Comparison of ENCODE assay signal across 1 cellular context in the genomic region with DNA sequence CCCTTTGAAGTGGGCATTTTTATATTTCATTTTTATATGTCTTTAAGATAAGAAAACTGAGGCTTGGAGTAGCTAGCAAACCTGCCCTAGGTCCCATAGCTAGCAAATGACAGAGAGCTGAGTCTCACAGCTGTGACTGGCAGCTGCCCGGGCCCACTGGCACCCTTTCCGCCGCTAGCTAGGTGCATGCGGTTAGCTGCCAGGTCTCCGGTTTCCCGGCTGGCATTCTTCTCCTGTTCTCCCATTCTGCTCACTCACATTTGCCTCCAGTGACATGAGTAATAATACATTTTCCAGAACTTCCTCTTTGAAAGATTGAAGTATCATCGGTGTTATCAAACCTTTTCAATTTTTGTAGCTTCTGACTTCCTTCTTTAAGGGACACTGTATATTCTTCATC.
TF ChIP-seq lines count a peak whose summit lies in the region.

No MANE protein-coding gene starts in this region.

TF ChIP-seq in HepG2, 621 proteins besides CTCF, POLR2A, EP300 and RAD21 (continued from another document):
- TF ChIP-seq, protein P1, sequence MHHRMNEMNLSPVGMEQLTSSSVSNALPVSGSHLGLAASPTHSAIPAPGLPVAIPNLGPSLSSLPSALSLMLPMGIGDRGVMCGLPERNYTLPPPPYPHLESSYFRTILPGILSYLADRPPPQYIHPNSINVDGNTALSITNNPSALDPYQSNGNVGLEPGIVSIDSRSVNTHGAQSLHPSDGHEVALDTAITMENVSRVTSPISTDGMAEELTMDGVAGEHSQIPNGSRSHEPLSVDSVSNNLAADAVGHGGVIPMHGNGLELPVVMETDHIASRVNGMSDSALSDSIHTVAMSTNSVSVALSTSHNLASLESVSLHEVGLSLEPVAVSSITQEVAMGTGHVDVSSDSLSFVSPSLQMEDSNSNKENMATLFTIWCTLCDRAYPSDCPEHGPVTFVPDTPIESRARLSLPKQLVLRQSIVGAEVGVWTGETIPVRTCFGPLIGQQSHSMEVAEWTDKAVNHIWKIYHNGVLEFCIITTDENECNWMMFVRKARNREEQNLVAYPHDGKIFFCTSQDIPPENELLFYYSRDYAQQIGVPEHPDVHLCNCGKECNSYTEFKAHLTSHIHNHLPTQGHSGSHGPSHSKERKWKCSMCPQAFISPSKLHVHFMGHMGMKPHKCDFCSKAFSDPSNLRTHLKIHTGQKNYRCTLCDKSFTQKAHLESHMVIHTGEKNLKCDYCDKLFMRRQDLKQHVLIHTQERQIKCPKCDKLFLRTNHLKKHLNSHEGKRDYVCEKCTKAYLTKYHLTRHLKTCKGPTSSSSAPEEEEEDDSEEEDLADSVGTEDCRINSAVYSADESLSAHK (CRISPR knock-in tag; IDR thresholded peaks at IDR 0.05; ENCODE audit: borderline replicate concordance), result no peak
- no peak for TF ChIP-seq HHEX (CRISPR knock-in tag; IDR thresholded peaks at IDR 0.05)
- TF ChIP-seq ZNF891 (CRISPR knock-in tag; IDR thresholded peaks at IDR 0.05), result no peak
- TF ChIP-seq ZNF432 (CRISPR knock-in tag; IDR thresholded peaks at IDR 0.05; ENCODE audit: borderline replicate concordance), result no peak
- no peak for TF ChIP-seq ZNF17 (CRISPR knock-in tag; IDR thresholded peaks at IDR 0.05)
- no peak for TF ChIP-seq RORA (CRISPR knock-in tag; IDR thresholded peaks at IDR 0.05)
- TF ChIP-seq, protein P2, sequence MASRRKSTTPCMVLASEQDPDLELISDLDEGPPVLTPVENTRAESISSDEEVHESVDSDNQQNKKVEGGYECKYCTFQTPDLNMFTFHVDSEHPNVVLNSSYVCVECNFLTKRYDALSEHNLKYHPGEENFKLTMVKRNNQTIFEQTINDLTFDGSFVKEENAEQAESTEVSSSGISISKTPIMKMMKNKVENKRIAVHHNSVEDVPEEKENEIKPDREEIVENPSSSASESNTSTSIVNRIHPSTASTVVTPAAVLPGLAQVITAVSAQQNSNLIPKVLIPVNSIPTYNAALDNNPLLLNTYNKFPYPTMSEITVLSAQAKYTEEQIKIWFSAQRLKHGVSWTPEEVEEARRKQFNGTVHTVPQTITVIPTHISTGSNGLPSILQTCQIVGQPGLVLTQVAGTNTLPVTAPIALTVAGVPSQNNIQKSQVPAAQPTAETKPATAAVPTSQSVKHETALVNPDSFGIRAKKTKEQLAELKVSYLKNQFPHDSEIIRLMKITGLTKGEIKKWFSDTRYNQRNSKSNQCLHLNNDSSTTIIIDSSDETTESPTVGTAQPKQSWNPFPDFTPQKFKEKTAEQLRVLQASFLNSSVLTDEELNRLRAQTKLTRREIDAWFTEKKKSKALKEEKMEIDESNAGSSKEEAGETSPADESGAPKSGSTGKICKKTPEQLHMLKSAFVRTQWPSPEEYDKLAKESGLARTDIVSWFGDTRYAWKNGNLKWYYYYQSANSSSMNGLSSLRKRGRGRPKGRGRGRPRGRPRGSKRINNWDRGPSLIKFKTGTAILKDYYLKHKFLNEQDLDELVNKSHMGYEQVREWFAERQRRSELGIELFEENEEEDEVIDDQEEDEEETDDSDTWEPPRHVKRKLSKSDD (CRISPR knock-in tag; IDR thresholded peaks at IDR 0.05; ENCODE audit: low read depth), result no peak
- TF ChIP-seq ATF1 (CRISPR knock-in tag; IDR thresholded peaks at IDR 0.05), result no peak
- TF ChIP-seq SCMH1 (CRISPR knock-in tag; IDR thresholded peaks at IDR 0.05; ENCODE audit: borderline replicate concordance), result no peak
- no peak for TF ChIP-seq FIP1L1 (IDR thresholded peaks at IDR 0.05; ENCODE audit: borderline replicate concordance, insufficient read depth, low read depth, low read length)
- TF ChIP-seq EED (CRISPR knock-in tag; IDR thresholded peaks at IDR 0.05), result no peak
- no peak for TF ChIP-seq ERF (CRISPR knock-in tag; IDR thresholded peaks at IDR 0.05)
- TF ChIP-seq MYNN (CRISPR knock-in tag; IDR thresholded peaks at IDR 0.05; ENCODE audit: low read depth), result no peak
- no peak for TF ChIP-seq MTF1 (CRISPR knock-in tag; IDR thresholded peaks at IDR 0.05)
- TF ChIP-seq GZF1 (CRISPR knock-in tag; IDR thresholded peaks at IDR 0.05), result no peak
- no peak for TF ChIP-seq POLR2AphosphoS2 (IDR thresholded peaks at IDR 0.05; ENCODE audit: low read depth, low read length)
- TF ChIP-seq, protein P3, sequence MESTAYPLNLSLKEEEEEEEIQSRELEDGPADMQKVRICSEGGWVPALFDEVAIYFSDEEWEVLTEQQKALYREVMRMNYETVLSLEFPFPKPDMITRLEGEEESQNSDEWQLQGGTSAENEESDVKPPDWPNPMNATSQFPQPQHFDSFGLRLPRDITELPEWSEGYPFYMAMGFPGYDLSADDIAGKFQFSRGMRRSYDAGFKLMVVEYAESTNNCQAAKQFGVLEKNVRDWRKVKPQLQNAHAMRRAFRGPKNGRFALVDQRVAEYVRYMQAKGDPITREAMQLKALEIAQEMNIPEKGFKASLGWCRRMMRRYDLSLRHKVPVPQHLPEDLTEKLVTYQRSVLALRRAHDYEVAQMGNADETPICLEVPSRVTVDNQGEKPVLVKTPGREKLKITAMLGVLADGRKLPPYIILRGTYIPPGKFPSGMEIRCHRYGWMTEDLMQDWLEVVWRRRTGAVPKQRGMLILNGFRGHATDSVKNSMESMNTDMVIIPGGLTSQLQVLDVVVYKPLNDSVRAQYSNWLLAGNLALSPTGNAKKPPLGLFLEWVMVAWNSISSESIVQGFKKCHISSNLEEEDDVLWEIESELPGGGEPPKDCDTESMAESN (CRISPR knock-in tag; conservative IDR thresholded peaks at IDR 0.05), result no peak
